Comparison of ENCODE assay signal across 1 cellular context in the genomic region with DNA sequence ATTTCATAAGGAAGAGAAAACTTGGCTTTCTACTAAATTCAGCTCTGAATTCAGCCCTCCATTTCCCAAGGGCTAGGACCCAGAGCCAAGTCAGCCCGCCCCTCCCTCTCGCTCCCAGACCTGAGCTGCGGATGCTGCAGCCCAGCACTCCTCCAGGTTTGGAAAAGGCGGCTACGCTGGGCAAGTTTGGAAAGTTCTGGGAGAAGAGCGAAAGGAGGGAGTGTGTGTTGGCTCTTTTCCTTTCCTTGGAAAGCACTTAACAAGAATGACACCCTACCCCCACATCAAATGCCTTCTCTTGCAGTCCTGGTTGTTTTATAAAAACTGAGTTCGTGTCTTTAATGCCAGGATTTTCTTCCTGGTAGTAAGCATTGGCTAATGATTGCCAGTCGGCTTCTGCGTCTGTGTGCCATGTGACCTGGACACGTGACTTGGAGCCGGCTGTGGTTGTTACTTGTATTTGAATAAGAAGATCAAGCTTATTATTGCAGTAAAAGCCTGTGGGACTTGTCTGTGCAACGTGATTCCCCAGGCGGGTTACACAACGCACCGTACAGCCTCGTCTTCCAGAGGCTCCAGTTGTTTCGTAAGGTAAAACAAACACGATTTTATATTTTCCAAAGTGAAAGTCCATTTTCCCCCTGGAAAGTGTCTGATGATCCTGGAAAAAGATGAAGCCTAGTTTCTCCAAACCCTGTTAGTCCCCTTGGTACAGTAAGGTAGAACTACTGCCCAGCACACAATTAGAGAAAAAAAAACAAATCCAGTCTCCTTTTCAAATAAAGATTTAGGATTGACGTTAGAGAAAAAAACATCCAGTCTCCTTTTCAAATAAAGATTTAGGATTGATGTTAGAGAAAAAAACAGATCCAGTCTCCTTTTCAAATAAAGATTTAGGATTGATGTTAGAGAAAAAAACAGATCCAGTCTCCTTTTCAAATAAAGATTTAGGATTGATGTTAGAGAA.
TF ChIP-seq lines count a peak whose summit lies in the region.

No MANE protein-coding gene starts in this region.

TF ChIP-seq in HepG2, 621 proteins besides CTCF, POLR2A, EP300 and RAD21 (continued from another document and continues in another):
- TF ChIP-seq, protein P1, sequence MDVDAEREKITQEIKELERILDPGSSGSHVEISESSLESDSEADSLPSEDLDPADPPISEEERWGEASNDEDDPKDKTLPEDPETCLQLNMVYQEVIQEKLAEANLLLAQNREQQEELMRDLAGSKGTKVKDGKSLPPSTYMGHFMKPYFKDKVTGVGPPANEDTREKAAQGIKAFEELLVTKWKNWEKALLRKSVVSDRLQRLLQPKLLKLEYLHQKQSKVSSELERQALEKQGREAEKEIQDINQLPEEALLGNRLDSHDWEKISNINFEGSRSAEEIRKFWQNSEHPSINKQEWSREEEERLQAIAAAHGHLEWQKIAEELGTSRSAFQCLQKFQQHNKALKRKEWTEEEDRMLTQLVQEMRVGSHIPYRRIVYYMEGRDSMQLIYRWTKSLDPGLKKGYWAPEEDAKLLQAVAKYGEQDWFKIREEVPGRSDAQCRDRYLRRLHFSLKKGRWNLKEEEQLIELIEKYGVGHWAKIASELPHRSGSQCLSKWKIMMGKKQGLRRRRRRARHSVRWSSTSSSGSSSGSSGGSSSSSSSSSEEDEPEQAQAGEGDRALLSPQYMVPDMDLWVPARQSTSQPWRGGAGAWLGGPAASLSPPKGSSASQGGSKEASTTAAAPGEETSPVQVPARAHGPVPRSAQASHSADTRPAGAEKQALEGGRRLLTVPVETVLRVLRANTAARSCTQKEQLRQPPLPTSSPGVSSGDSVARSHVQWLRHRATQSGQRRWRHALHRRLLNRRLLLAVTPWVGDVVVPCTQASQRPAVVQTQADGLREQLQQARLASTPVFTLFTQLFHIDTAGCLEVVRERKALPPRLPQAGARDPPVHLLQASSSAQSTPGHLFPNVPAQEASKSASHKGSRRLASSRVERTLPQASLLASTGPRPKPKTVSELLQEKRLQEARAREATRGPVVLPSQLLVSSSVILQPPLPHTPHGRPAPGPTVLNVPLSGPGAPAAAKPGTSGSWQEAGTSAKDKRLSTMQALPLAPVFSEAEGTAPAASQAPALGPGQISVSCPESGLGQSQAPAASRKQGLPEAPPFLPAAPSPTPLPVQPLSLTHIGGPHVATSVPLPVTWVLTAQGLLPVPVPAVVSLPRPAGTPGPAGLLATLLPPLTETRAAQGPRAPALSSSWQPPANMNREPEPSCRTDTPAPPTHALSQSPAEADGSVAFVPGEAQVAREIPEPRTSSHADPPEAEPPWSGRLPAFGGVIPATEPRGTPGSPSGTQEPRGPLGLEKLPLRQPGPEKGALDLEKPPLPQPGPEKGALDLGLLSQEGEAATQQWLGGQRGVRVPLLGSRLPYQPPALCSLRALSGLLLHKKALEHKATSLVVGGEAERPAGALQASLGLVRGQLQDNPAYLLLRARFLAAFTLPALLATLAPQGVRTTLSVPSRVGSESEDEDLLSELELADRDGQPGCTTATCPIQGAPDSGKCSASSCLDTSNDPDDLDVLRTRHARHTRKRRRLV (CRISPR knock-in tag; IDR thresholded peaks at IDR 0.05): no peak
- TF ChIP-seq RFX5 (IDR thresholded peaks at IDR 0.05; ENCODE audit: low read depth, low read length) (no peak), GZF1 (CRISPR knock-in tag; IDR thresholded peaks at IDR 0.05) (no peak), ZNF317 (CRISPR knock-in tag; IDR thresholded peaks at IDR 0.05) (peak; percentile 39; the same call in 1 of the 2 replicates), SPEN (CRISPR knock-in tag; IDR thresholded peaks at IDR 0.05; ENCODE audit: low read depth) (no peak), DMAP1 (CRISPR knock-in tag; IDR thresholded peaks at IDR 0.05) (peak; percentile 48; the same call in 1 of the 2 replicates), SALL1 (CRISPR knock-in tag; IDR thresholded peaks at IDR 0.05) (peak; percentile 89), GABPB1 (CRISPR knock-in tag; IDR thresholded peaks at IDR 0.05) (no peak), RORA (CRISPR knock-in tag; IDR thresholded peaks at IDR 0.05) (peak; percentile 19; the same call in 1 of the 2 replicates), NR2F6 (IDR thresholded peaks at IDR 0.05) (0 out of 2 replicates have a peak, but pooled peaks have one; percentile 21), NR2F6 (CRISPR knock-in tag; IDR thresholded peaks at IDR 0.05) (no peak), KLF6 (CRISPR knock-in tag; IDR thresholded peaks at IDR 0.05) (peak; percentile 47; the same call in 1 of the 2 replicates), ZSCAN31 (CRISPR knock-in tag; IDR thresholded peaks at IDR 0.05; ENCODE audit: low read depth) (no peak), HNF4A (CRISPR knock-in tag; IDR thresholded peaks at IDR 0.05) (peak; percentile 74), ZNF614 (CRISPR knock-in tag; IDR thresholded peaks at IDR 0.05; ENCODE audit: borderline replicate concordance) (peak; percentile 79; the same call in 1 of the 2 replicates), ZNF839 (CRISPR knock-in tag; IDR thresholded peaks at IDR 0.05; ENCODE audit: borderline replicate concordance) (no peak), ZNF776 (CRISPR knock-in tag; IDR thresholded peaks at IDR 0.05) (no peak), FLYWCH1 (CRISPR knock-in tag; IDR thresholded peaks at IDR 0.05) (no peak), ZSCAN12 (CRISPR knock-in tag; IDR thresholded peaks at IDR 0.05) (no peak), ZNF777 (CRISPR knock-in tag; IDR thresholded peaks at IDR 0.05) (0 out of 2 replicates have a peak, but pooled peaks have one; percentile 24), TCF7L2 (IDR thresholded peaks at IDR 0.05; ENCODE audit: low read depth, low read length) (no peak), NKX3-1 (CRISPR knock-in tag; IDR thresholded peaks at IDR 0.05) (0 out of 2 replicates have a peak, but pooled peaks have one; percentile 42)
- TF ChIP-seq, protein P2, sequence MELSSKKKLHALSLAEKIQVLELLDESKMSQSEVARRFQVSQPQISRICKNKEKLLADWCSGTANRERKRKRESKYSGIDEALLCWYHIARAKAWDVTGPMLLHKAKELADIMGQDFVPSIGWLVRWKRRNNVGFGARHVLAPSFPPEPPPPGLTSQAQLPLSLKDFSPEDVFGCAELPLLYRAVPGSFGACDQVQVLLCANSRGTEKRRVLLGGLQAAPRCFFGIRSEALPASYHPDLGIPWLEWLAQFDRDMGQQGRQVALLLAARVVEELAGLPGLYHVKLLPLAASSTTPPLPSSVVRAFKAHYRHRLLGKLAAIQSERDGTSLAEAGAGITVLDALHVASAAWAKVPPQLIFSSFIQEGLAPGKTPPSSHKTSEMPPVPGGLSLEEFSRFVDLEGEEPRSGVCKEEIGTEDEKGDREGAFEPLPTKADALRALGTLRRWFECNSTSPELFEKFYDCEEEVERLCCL (CRISPR knock-in tag; IDR thresholded peaks at IDR 0.05; ENCODE audit: borderline replicate concordance): no peak
- TF ChIP-seq, protein P3, sequence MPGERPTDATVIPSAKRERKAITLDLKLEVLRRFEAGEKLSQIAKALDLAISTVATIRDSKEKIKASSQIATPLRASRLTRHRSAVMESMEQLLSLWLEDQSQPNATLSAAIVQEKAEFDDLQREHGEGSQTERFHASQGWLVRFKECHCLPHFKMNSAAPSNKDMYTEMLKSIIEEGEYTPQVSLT (CRISPR knock-in tag; IDR thresholded peaks at IDR 0.05; ENCODE audit: borderline replicate concordance, low read depth): no peak
- TF ChIP-seq, protein P4, sequence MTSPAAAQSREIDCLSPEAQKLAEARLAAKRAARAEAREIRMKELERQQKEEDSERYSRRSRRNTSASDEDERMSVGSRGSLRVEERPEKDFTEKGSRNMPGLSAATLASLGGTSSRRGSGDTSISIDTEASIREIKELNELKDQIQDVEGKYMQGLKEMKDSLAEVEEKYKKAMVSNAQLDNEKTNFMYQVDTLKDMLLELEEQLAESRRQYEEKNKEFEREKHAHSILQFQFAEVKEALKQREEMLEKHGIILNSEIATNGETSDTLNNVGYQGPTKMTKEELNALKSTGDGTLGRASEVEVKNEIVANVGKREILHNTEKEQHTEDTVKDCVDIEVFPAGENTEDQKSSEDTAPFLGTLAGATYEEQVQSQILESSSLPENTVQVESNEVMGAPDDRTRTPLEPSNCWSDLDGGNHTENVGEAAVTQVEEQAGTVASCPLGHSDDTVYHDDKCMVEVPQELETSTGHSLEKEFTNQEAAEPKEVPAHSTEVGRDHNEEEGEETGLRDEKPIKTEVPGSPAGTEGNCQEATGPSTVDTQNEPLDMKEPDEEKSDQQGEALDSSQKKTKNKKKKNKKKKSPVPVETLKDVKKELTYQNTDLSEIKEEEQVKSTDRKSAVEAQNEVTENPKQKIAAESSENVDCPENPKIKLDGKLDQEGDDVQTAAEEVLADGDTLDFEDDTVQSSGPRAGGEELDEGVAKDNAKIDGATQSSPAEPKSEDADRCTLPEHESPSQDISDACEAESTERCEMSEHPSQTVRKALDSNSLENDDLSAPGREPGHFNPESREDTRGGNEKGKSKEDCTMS (CRISPR knock-in tag; conservative IDR thresholded peaks at IDR 0.05): no peak
- TF ChIP-seq, protein P5, sequence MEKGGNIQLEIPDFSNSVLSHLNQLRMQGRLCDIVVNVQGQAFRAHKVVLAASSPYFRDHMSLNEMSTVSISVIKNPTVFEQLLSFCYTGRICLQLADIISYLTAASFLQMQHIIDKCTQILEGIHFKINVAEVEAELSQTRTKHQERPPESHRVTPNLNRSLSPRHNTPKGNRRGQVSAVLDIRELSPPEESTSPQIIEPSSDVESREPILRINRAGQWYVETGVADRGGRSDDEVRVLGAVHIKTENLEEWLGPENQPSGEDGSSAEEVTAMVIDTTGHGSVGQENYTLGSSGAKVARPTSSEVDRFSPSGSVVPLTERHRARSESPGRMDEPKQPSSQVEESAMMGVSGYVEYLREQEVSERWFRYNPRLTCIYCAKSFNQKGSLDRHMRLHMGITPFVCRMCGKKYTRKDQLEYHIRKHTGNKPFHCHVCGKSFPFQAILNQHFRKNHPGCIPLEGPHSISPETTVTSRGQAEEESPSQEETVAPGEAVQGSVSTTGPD (CRISPR knock-in tag; IDR thresholded peaks at IDR 0.05): no peak
- TF ChIP-seq, protein P6, sequence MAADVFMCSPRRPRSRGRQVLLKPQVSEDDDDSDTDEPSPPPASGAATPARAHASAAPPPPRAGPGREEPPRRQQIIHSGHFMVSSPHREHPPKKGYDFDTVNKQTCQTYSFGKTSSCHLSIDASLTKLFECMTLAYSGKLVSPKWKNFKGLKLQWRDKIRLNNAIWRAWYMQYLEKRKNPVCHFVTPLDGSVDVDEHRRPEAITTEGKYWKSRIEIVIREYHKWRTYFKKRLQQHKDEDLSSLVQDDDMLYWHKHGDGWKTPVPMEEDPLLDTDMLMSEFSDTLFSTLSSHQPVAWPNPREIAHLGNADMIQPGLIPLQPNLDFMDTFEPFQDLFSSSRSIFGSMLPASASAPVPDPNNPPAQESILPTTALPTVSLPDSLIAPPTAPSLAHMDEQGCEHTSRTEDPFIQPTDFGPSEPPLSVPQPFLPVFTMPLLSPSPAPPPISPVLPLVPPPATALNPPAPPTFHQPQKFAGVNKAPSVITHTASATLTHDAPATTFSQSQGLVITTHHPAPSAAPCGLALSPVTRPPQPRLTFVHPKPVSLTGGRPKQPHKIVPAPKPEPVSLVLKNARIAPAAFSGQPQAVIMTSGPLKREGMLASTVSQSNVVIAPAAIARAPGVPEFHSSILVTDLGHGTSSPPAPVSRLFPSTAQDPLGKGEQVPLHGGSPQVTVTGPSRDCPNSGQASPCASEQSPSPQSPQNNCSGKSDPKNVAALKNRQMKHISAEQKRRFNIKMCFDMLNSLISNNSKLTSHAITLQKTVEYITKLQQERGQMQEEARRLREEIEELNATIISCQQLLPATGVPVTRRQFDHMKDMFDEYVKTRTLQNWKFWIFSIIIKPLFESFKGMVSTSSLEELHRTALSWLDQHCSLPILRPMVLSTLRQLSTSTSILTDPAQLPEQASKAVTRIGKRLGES (CRISPR knock-in tag; IDR thresholded peaks at IDR 0.05; ENCODE audit: borderline replicate concordance): no peak; the same call in 1 of the 2 replicates
- TF ChIP-seq, protein P7, sequence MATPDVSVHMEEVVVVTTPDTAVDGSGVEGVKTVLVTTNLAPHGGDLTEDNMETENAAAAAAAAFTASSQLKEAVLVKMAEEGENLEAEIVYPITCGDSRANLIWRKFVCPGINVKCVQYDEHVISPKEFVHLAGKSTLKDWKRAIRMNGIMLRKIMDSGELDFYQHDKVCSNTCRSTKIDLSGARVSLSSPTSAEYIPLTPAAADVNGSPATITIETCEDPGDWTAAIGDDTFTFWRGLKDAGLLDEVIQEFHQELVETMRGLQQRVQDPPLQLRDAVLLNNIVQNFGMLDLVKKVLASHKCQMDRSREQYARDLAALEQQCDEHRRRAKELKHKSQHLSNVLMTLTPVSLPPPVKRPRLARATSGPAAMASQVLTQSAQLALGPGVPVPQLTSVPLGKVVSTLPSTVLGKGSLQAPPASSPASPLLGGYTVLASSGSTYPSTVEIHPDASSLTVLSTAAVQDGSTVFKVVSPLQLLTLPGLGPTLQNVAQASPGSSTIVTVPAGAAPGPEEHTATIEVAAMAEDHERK (CRISPR knock-in tag; IDR thresholded peaks at IDR 0.05; ENCODE audit: low read depth): no peak
- TF ChIP-seq, protein P8, sequence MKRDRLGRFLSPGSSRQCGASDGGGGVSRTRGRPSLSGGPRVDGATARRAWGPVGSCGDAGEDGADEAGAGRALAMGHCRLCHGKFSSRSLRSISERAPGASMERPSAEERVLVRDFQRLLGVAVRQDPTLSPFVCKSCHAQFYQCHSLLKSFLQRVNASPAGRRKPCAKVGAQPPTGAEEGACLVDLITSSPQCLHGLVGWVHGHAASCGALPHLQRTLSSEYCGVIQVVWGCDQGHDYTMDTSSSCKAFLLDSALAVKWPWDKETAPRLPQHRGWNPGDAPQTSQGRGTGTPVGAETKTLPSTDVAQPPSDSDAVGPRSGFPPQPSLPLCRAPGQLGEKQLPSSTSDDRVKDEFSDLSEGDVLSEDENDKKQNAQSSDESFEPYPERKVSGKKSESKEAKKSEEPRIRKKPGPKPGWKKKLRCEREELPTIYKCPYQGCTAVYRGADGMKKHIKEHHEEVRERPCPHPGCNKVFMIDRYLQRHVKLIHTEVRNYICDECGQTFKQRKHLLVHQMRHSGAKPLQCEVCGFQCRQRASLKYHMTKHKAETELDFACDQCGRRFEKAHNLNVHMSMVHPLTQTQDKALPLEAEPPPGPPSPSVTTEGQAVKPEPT (CRISPR knock-in tag; IDR thresholded peaks at IDR 0.05; ENCODE audit: low read depth): no peak
